In genomic region chr10:101287922-101288638, GRCh38 we compare ENCODE assay signal across 8 cellular contexts. TPM values are rescaled to one million over a fixed set of nuclear protein-coding genes. Genes with fewer than 3 reads are reported as not detected.
DNase-seq lines count a peak whose midpoint lies in the region; ATAC-seq, FAIRE-seq and TF ChIP-seq lines count a peak whose summit lies in the region.

No MANE protein-coding gene starts in this region.

- in situ Hi-C loops in astrocyte of the cerebellum (cut with HindIII; ENCODE audit: low sequenced_read_pairs), result loop anchor here (5.0 kb wide), 1 partner anchor 44 kb away; no protein-coding TSS in a partner anchor
- in situ Hi-C loops in HepG2 (cut with HindIII; ENCODE audit: extremely low pct_ligation_motif_present, low pct_unique_long_range_greater_than_20kb), result no loop called here

- DNase-seq in DND-41, result peak; percentile 9
- peak; percentile 19 for DNase-seq in LHCN-M2 (ENCODE audit: low read depth)
- no peak for DNase-seq in astrocyte of the cerebellum (ENCODE audit: low read depth)
- DNase-seq in HepG2 (ENCODE audit: low spot score), result peak; percentile 50
- no peak for DNase-seq in upper lobe of left lung
- no peak for DNase-seq in occipital lobe (lab: John Stamatoyannopoulos, UW)
- no peak for DNase-seq in A172 (ENCODE audit: low spot score)

- H3K27ac ChIP-seq in DND-41 (ENCODE audit: low read length) (no peak overlapping the region), HepG2 (ENCODE audit: extremely low read length, insufficient read depth, low read length) (no peak overlapping the region), upper lobe of left lung (no peak overlapping the region)

- H3K4me3 ChIP-seq in DND-41 (ENCODE audit: low read depth in 1 of 2, low read length in 2 of 2) (no peak overlapping the region), astrocyte of the cerebellum (ENCODE audit: low read depth, low read length) (no peak overlapping the region), HepG2 (replicated peaks in 1 of 3; ENCODE audit: insufficient read depth in 1 of 3, low read depth in 2 of 3, low read length in 3 of 3) (no peak overlapping the region), upper lobe of left lung (no peak overlapping the region)

- H3K27me3 ChIP-seq in DND-41 (ENCODE audit: insufficient read depth, low read length, poor library complexity) (peaks cover 16% of the 10 kb centered on the region), HepG2 (ENCODE audit: control insufficient read depth in 1 of 2, insufficient read depth in 2 of 2, low read length in 2 of 2) (peaks cover 17 to 82% of the 10 kb centered on the region in 2 experiments), upper lobe of left lung (peaks cover 0 to 59% (median 28%) of the 10 kb centered on the region in 4 donors)

- H3K36me3 ChIP-seq in DND-41 (ENCODE audit: insufficient read depth, low read length) (no peaks in the 10 kb centered on the region), HepG2 (replicated peaks in 1 of 2; ENCODE audit: control insufficient read depth in 1 of 2, insufficient read depth in 2 of 2, low read length in 2 of 2) (no peaks in the 10 kb centered on the region), upper lobe of left lung (no peaks in the 10 kb centered on the region)

- H3K79me2 ChIP-seq in DND-41 (ENCODE audit: insufficient read depth, low read length) (no peaks in the 10 kb centered on the region), HepG2 (ENCODE audit: insufficient read depth, low read length) (no peaks in the 10 kb centered on the region)

- 0 out of 2 replicates have a peak, but pooled peaks have one; percentile 35 for TF ChIP-seq RAD21 in HepG2 (CRISPR knock-in tag; IDR thresholded peaks at IDR 0.05)

- BruUV-seq in HepG2 (replicated peaks; lab: Mats Ljungman, UMichigan), result no TSS peak

- TF ChIP-seq POLR2A in HepG2 (IDR thresholded peaks at IDR 0.05; ENCODE audit: insufficient read depth in 1 of 2, low read depth in 2 of 2, low read length in 2 of 2) (no peak), upper lobe of left lung (IDR thresholded peaks at IDR 0.05) (no peak)

- CTCF ChIA-PET in HepG2 (lab: Yijun Ruan, JAX; ENCODE audit: low intra/inter-chr PET ratio, low total read pairs), result interaction anchor here (1.6 kb wide), 1 partner anchor 154 kb away, joined by 12 read pairs; no protein-coding TSS in a partner anchor

- H3K9me3 ChIP-seq in DND-41 (ENCODE audit: insufficient read depth, low read length, severe bottlenecking) (no peaks in the 10 kb centered on the region), HepG2 (ENCODE audit: low read length) (no peaks in the 10 kb centered on the region), upper lobe of left lung (no peaks in the 10 kb centered on the region)

- peaks cover 4% of the 10 kb centered on the region for H3K4me1 ChIP-seq in DND-41 (ENCODE audit: insufficient read depth, low read length)
- H3K4me1 ChIP-seq in HepG2 (ENCODE audit: insufficient read depth, low read length), result peaks cover 20% of the 10 kb centered on the region
- peaks cover 24 to 39% (median 27%) of the 10 kb centered on the region in 4 donors for H3K4me1 ChIP-seq in upper lobe of left lung

- 10% methylated on average over 3 of the region's 7 CpGs for WGBS in HepG2 (ENCODE audit: low lambda C conversion rate)
- 20 to 30% methylated on average over 5 to 7 of the region's 7 CpGs for WGBS in upper lobe of left lung, 2 donors

- H3K4me2 ChIP-seq in DND-41 (ENCODE audit: insufficient read depth, low read length) (no peak overlapping the region), HepG2 (ENCODE audit: low read depth, low read length) (peak overlapping the region; percentile 29; the same call in 1 of the 2 replicates)

- no peaks in the 10 kb centered on the region for H4K20me1 ChIP-seq in DND-41 (ENCODE audit: insufficient read depth, low read length)
- no peaks in the 10 kb centered on the region for H4K20me1 ChIP-seq in HepG2 (ENCODE audit: insufficient read depth, low read length)

- TF ChIP-seq EP300 in HepG2 (IDR thresholded peaks at IDR 0.05; ENCODE audit: low read depth in 2 of 2, low read length in 2 of 2), result no peak
- TF ChIP-seq EP300 in HepG2 (CRISPR knock-in tag; IDR thresholded peaks at IDR 0.05; ENCODE audit: borderline replicate concordance), result no peak
- no peak for TF ChIP-seq EP300 in upper lobe of left lung (IDR thresholded peaks at IDR 0.05)

- TF ChIP-seq CTCF in DND-41 (IDR thresholded peaks at IDR 0.05; ENCODE audit: borderline replicate concordance, extremely low read depth, low read length, poor library complexity, severe bottlenecking) (peak; percentile 41), astrocyte of the cerebellum (IDR thresholded peaks at IDR 0.05; ENCODE audit: low read depth, low read length, missing control alignments) (peak; percentile 45), HepG2 (CRISPR knock-in tag; IDR thresholded peaks at IDR 0.05) (peak; percentile 81), upper lobe of left lung (IDR thresholded peaks at IDR 0.05) (peak in 1 of 6 experiments; percentile 27)

- no peak for ATAC-seq in DND-41 (ENCODE audit: insufficient read depth, low read depth)
- peak; percentile 74 for ATAC-seq in HepG2
- ATAC-seq in upper lobe of left lung (ENCODE audit: low FRiP score in 2 of 2), result no peak
- no peak for ATAC-seq in HG02840 (IDR thresholded peaks at IDR 0.05; ENCODE audit: low FRiP score, unreplicated experiment)

- intact Hi-C loops in HepG2 (cut with micrococcal nuclease; ENCODE audit: unreplicated experiment), result loop anchor here (1.0 to 5.0 kb wide), 2 partner anchors 75 to 154 kb away; no protein-coding TSS in a partner anchor

- FAIRE-seq in HepG2 (lab: Jason Lieb, UNC), result no peak

- POLR2A ChIA-PET in HepG2 (lab: Yijun Ruan, JAX), result no interaction called here

- H3K9ac ChIP-seq in DND-41 (ENCODE audit: low read depth, low read length) (no peak overlapping the region), HepG2 (ENCODE audit: insufficient read depth, low read depth, low read length) (no peak overlapping the region)

- H2AFZ ChIP-seq in DND-41 (ENCODE audit: low read depth, low read length) (no peak overlapping the region), HepG2 (ENCODE audit: low read length) (no peak overlapping the region)

TF ChIP-seq in HepG2, 621 proteins besides CTCF, POLR2A, EP300 and RAD21 (continues in another document):
- TF ChIP-seq THYN1 (CRISPR knock-in tag; IDR thresholded peaks at IDR 0.05; ENCODE audit: borderline replicate concordance, low read depth) (no peak), ZNF639 (CRISPR knock-in tag; conservative IDR thresholded peaks at IDR 0.05) (no peak), NR2F6 (IDR thresholded peaks at IDR 0.05) (no peak), NR2F6 (CRISPR knock-in tag; IDR thresholded peaks at IDR 0.05) (peak; percentile 37; the same call in 1 of the 2 replicates), XRCC5 (optimal IDR thresholded peaks at IDR 0.05; ENCODE audit: low read length) (peak; percentile 47), SALL1 (CRISPR knock-in tag; IDR thresholded peaks at IDR 0.05) (peak; percentile 19; the same call in 1 of the 2 replicates), ZNF652 (CRISPR knock-in tag; IDR thresholded peaks at IDR 0.05; ENCODE audit: borderline replicate concordance, low read depth) (peak; percentile 62; the same call in 1 of the 2 replicates), STAG1 (CRISPR knock-in tag; IDR thresholded peaks at IDR 0.05) (peak; percentile 53; the same call in 1 of the 2 replicates), ZNF572 (CRISPR knock-in tag; IDR thresholded peaks at IDR 0.05) (no peak)

RNA-seq across cellular contexts. Expression of gene LBX1, which starts 58.8 kb away (rescaled TPM):
- total RNA-seq in LHCN-M2 (2014; rRNA removed) (1.7 TPM in 2 replicates), HepG2 (2016; rRNA removed; fragmentation: Illumina TruSeq; extraction: Trizol) (not detected in 2 replicates), upper lobe of left lung (under 1 TPM in 2 of 6 donors, not detected in 4; 0.11 to 0.20 TPM), occipital lobe (not detected)
- polyA plus RNA-seq in LHCN-M2 (2012), result 0.73 TPM
- not detected in 2 replicates for total RNA-seq in HepG2 (2016; cell fraction: cytosol; rRNA removed; fragmentation: Illumina TruSeq; extraction: Trizol; ENCODE audit: low read depth)
- not detected in 2 replicates for total RNA-seq in HepG2 (2016; cell fraction: insoluble cytoplasmic fraction; rRNA removed; fragmentation: Illumina TruSeq; extraction: Trizol)
- total RNA-seq in HepG2 (2016; cell fraction: membrane; rRNA removed; fragmentation: Illumina TruSeq; extraction: Trizol), result not detected in 2 replicates
- total RNA-seq in HepG2 (2016; cell fraction: nucleus; rRNA removed; fragmentation: Illumina TruSeq; extraction: Trizol), result not detected in 2 replicates
- not detected in 2 replicates for polyA plus RNA-seq in HepG2 (2011; rRNA removed)
- not detected in 2 replicates for polyA plus RNA-seq in HepG2 (2011; cell fraction: cytosol; rRNA removed)
- polyA plus RNA-seq in HepG2 (2011; cell fraction: nucleus; rRNA removed), result not detected in 2 replicates
- not detected in 2 replicates for polyA plus RNA-seq in HepG2 (2012)
- not detected in 2 replicates for polyA plus RNA-seq in HepG2 (2016; cell fraction: cytosol; fragmentation: Illumina TruSeq; extraction: Trizol; ENCODE audit: low read depth)
- polyA plus RNA-seq in HepG2 (2016; cell fraction: insoluble cytoplasmic fraction; fragmentation: Illumina TruSeq; extraction: Trizol; ENCODE audit: low read depth), result not detected in 2 replicates
- polyA plus RNA-seq in HepG2 (2016; cell fraction: membrane; fragmentation: Illumina TruSeq; extraction: Trizol; ENCODE audit: low read depth), result not detected in 2 replicates
- polyA plus RNA-seq in HepG2 (2016; cell fraction: nucleus; fragmentation: Illumina TruSeq; extraction: Trizol; ENCODE audit: insufficient read depth, low read depth), result not detected in 2 replicates
- polyA minus RNA-seq in HepG2 (2011; rRNA and poly(A)+ RNA removed; ENCODE audit: low replicate concordance), result not detected in 2 replicates
- polyA minus RNA-seq in HepG2 (2011; cell fraction: cytosol; rRNA and poly(A)+ RNA removed), result not detected in 2 replicates
- not detected in 2 replicates for polyA minus RNA-seq in HepG2 (2011; cell fraction: nucleus; rRNA and poly(A)+ RNA removed)
- 1.1 and 1.2 TPM in 2 replicates for total RNA-seq in A172 (2014; rRNA removed; shearing (Covaris generic))

Comparison
In these comparisons a context has a peak if more than half of its experiments do, and no peak if none do; other contexts are left out.
1. DNase-seq: peak in DND-41 (single experiment), LHCN-M2 (single experiment) and HepG2 (single experiment); none in astrocyte of the cerebellum (single experiment), upper lobe of left lung (0 of 2), occipital lobe (single experiment) and A172 (single experiment).